ENCODE assay signal across 22 cellular contexts in genomic region chr1:2850502-2850901, GRCh38.
"Had no signal": no experiment of that assay in that cellular context is flagged by ENCODE, and none has a peak within 500 bp of the region (broad histone marks: within the 10 kb centered on the region; RNA-seq: fewer than 3 reads in every experiment).

No MANE protein-coding gene starts in this region.

- H3K27ac ChIP-seq: KMS-11, SJSA1, SK-N-MC had no signal

- FAIRE-seq: RCC 7860 had no signal

- H3K9ac ChIP-seq: KMS-11 had no signal

- H3K4me1 ChIP-seq: SJSA1 had no signal

- H3K27me3 ChIP-seq: SJSA1 had no signal

- H3K4me2 ChIP-seq: KMS-11 had no signal

- H3K4me3 ChIP-seq: SJSA1, SK-N-MC had no signal

- H3K9me3 ChIP-seq: SJSA1 had no signal

- DNase-seq: IMR-90, Kasumi-1, MM.1S, NCI-H1092 treated with DMSO at 0.1 percent for 48 hours, NCI-H1436, NCI-H187, NCI-H2029, NCI-H2081 treated with DMSO at 0.1 percent for 48 hours, NCI-H2171, NCI-H226, NCI-H446, NCI-H510A, NCI-H524 treated with DMSO at 0.1 percent for 48 hours, NCI-H69, NCI-H774, Right ventricle myocardium superior, RPMI8226, SIG-M5 had no signal

- H3K36me3 ChIP-seq: SJSA1 had no signal
